ENCODE assay signal across 20 cellular contexts in genomic region chr9:27561697-27562096, GRCh38. TPM values are rescaled to one million over a fixed set of nuclear protein-coding genes. Genes with fewer than 3 reads are reported as not detected.
DNase-seq lines count a peak whose midpoint lies in the region; ATAC-seq and TF ChIP-seq lines count a peak whose summit lies in the region.
"Had no signal": no experiment of that assay in that cellular context is flagged by ENCODE, and none has a peak within 500 bp of the region (broad histone marks: within the 10 kb centered on the region; RNA-seq: fewer than 3 reads in every experiment).

No MANE protein-coding gene starts in this region.

- POLR2A ChIA-PET in activated CD8-positive, alpha-beta T cell treated with anti-CD3 and anti-CD28 coated beads for 36 hours (lab: Charles Lee): no interaction called here
- POLR2A ChIA-PET in activated CD8-positive, alpha-beta T cell treated with anti-CD3 and anti-CD28 coated beads, Interleukin-2, amount 10 ng/mL, durations not matched to agents 7 days and 5 days (lab: Charles Lee): no interaction called here

- in situ Hi-C loops in KBM-7 (cut with MboI; ENCODE audit: low pct_unique_long_range_greater_than_20kb, low sequenced_read_pairs): no loop called here

- no peak overlapping the region for H3K4me3 Mint-ChIP-seq in activated CD8-positive, alpha-beta T cell treated with anti-CD3 and anti-CD28 coated beads for 36 hours
- no peak overlapping the region for H3K4me3 Mint-ChIP-seq in activated CD8-positive, alpha-beta T cell treated with anti-CD3 and anti-CD28 coated beads, Interleukin-2, amount 10 ng/mL, durations not matched to agents 7 days and 5 days
- H3K4me3 Mint-ChIP-seq in stimulated activated naive B cell treated with anti-CD40 and anti-IgM and Interleukin-4, amounts not matched to agents 10 μg/mL and 1 μg/mL and 100 μg/mL, for 72 hours: no peak overlapping the region
- H3K4me3 Mint-ChIP-seq: central memory CD8-positive, alpha-beta T cell; T-cell had no signal

- no peak overlapping the region for H3K27ac Mint-ChIP-seq in activated CD8-positive, alpha-beta T cell treated with anti-CD3 and anti-CD28 coated beads for 36 hours
- H3K27ac Mint-ChIP-seq in activated CD8-positive, alpha-beta T cell treated with anti-CD3 and anti-CD28 coated beads, Interleukin-2, amount 10 ng/mL, durations not matched to agents 7 days and 5 days: no peak overlapping the region
- H3K27ac Mint-ChIP-seq in stimulated activated naive B cell treated with anti-CD40 and anti-IgM and Interleukin-4, amounts not matched to agents 10 μg/mL and 1 μg/mL and 100 μg/mL, for 72 hours: no peak overlapping the region
- H3K27ac Mint-ChIP-seq: T-cell had no signal

- CTCF ChIA-PET in activated CD8-positive, alpha-beta T cell treated with anti-CD3 and anti-CD28 coated beads for 36 hours (lab: Charles Lee): interaction anchor here (1.0 to 4.0 kb wide), 4 partner anchors 10 to 208 kb away, joined by 4 to 18 read pairs (median 7); partner anchors contain the start of gene MOB3B
- CTCF ChIA-PET in activated CD8-positive, alpha-beta T cell treated with anti-CD3 and anti-CD28 coated beads, Interleukin-2, amount 10 ng/mL, durations not matched to agents 7 days and 5 days (lab: Charles Lee): interaction anchor here (1.2 kb wide), 2 partner anchors 31 to 32 kb away, joined by 3 read pairs; no protein-coding TSS in a partner anchor

- H3K9me3 Mint-ChIP-seq in activated CD8-positive, alpha-beta T cell treated with anti-CD3 and anti-CD28 coated beads for 36 hours: no peaks in the 10 kb centered on the region
- no peaks in the 10 kb centered on the region for H3K9me3 Mint-ChIP-seq in activated CD8-positive, alpha-beta T cell treated with anti-CD3 and anti-CD28 coated beads, Interleukin-2, amount 10 ng/mL, durations not matched to agents 7 days and 5 days (ENCODE audit: insufficient read depth)
- no peaks in the 10 kb centered on the region for H3K9me3 Mint-ChIP-seq in stimulated activated naive B cell treated with anti-CD40 and anti-IgM and Interleukin-4, amounts not matched to agents 10 μg/mL and 1 μg/mL and 100 μg/mL, for 72 hours
- H3K9me3 Mint-ChIP-seq: central memory CD8-positive, alpha-beta T cell; T-cell had no signal

- intact Hi-C loops in activated CD8-positive, alpha-beta T cell treated with anti-CD3 and anti-CD28 coated beads for 36 hours (cut with micrococcal nuclease): no loop called here

- TF ChIP-seq CTCF in activated CD8-positive, alpha-beta T cell treated with anti-CD3 and anti-CD28 coated beads for 36 hours (IDR thresholded peaks at IDR 0.05): no peak

- H3K27me3 Mint-ChIP-seq in activated CD8-positive, alpha-beta T cell treated with anti-CD3 and anti-CD28 coated beads for 36 hours: no peaks in the 10 kb centered on the region
- no peaks in the 10 kb centered on the region for H3K27me3 Mint-ChIP-seq in activated CD8-positive, alpha-beta T cell treated with anti-CD3 and anti-CD28 coated beads, Interleukin-2, amount 10 ng/mL, durations not matched to agents 7 days and 5 days (ENCODE audit: low read depth)
- no peaks in the 10 kb centered on the region for H3K27me3 Mint-ChIP-seq in stimulated activated naive B cell treated with anti-CD40 and anti-IgM and Interleukin-4, amounts not matched to agents 10 μg/mL and 1 μg/mL and 100 μg/mL, for 72 hours
- H3K27me3 Mint-ChIP-seq: central memory CD8-positive, alpha-beta T cell; T-cell had no signal

- ATAC-seq in activated CD8-positive, alpha-beta T cell treated with anti-CD3 and anti-CD28 coated beads for 36 hours: peak; percentile 10
- ATAC-seq in activated CD8-positive, alpha-beta T cell treated with anti-CD3 and anti-CD28 coated beads, Interleukin-2, amount 10 ng/mL, durations not matched to agents 7 days and 5 days: no peak
- ATAC-seq in HG02852 (IDR thresholded peaks at IDR 0.05; ENCODE audit: unreplicated experiment) (peak; percentile 72), HG03575 (IDR thresholded peaks at IDR 0.05; ENCODE audit: extremely low read depth, insufficient number of reproducible peaks, low FRiP score, unreplicated experiment) (peak; percentile 38)
- ATAC-seq in stimulated activated naive B cell treated with anti-CD40 and anti-IgM and Interleukin-4, amounts not matched to agents 10 μg/mL and 1 μg/mL and 100 μg/mL, for 72 hours (replicated peaks): peak; percentile 42 to 57
- ATAC-seq: T-cell had no signal

- peaks cover 22% of the 10 kb centered on the region for H3K36me3 Mint-ChIP-seq in activated CD8-positive, alpha-beta T cell treated with anti-CD3 and anti-CD28 coated beads for 36 hours (ENCODE audit: low read depth)
- H3K36me3 Mint-ChIP-seq in activated CD8-positive, alpha-beta T cell treated with anti-CD3 and anti-CD28 coated beads, Interleukin-2, amount 10 ng/mL, durations not matched to agents 7 days and 5 days (ENCODE audit: low read depth): peaks cover 16% of the 10 kb centered on the region
- peaks cover 6 to 10% of the 10 kb centered on the region in 2 donors for H3K36me3 Mint-ChIP-seq in stimulated activated naive B cell treated with anti-CD40 and anti-IgM and Interleukin-4, amounts not matched to agents 10 μg/mL and 1 μg/mL and 100 μg/mL, for 72 hours

- no peak for DNase-seq in activated CD8-positive, alpha-beta T cell treated with anti-CD3 and anti-CD28 coated beads for 36 hours
- no peak for DNase-seq in activated CD8-positive, alpha-beta T cell treated with anti-CD3 and anti-CD28 coated beads, Interleukin-2, amount 10 ng/mL, durations not matched to agents 7 days and 5 days
- DNase-seq in stimulated activated naive B cell treated with anti-CD40 and anti-IgM and Interleukin-4, amounts not matched to agents 10 μg/mL and 1 μg/mL and 100 μg/mL, for 72 hours: no peak
- DNase-seq in NCI-H1417 (lab: John Stamatoyannopoulos, UW): no peak
- no peak for DNase-seq in KBM-7
- no peak for DNase-seq in GM03348 (ENCODE audit: low spot score)
- DNase-seq: activated CD4-positive, CD25-positive, alpha-beta regulatory T cell; COR-L47; glutamatergic neuron; GOT3; islet precursor cell; NCI-H187; NCI-H526 treated with DMSO at 0.1 percent for 48 hours; pancreas; substantia nigra; T-cell had no signal

- H3K4me1 Mint-ChIP-seq in activated CD8-positive, alpha-beta T cell treated with anti-CD3 and anti-CD28 coated beads for 36 hours (ENCODE audit: low read depth): peaks cover 21% of the 10 kb centered on the region
- H3K4me1 Mint-ChIP-seq in activated CD8-positive, alpha-beta T cell treated with anti-CD3 and anti-CD28 coated beads, Interleukin-2, amount 10 ng/mL, durations not matched to agents 7 days and 5 days (ENCODE audit: low read depth): peaks cover 23% of the 10 kb centered on the region
- H3K4me1 Mint-ChIP-seq in stimulated activated naive B cell treated with anti-CD40 and anti-IgM and Interleukin-4, amounts not matched to agents 10 μg/mL and 1 μg/mL and 100 μg/mL, for 72 hours: peaks cover 2 to 17% of the 10 kb centered on the region in 2 donors

RNA-seq across cellular contexts. Expression of gene C9orf72, which starts 11.6 kb away (rescaled TPM):
- total RNA-seq in activated CD8-positive, alpha-beta T cell treated with anti-CD3 and anti-CD28 coated beads for 36 hours: 1 to 10 TPM; 7.0 to 7.3 TPM
- 10 to 100 TPM in 1 of 2 experiments, 1 to 10 TPM in 1; 7.5 to 10.2 TPM for total RNA-seq in activated CD8-positive, alpha-beta T cell treated with anti-CD3 and anti-CD28 coated beads, Interleukin-2, amount 10 ng/mL, durations not matched to agents 7 days and 5 days

RNA-seq across cellular contexts. Expression of gene MOB3B, which starts 32.1 kb away (rescaled TPM):
- total RNA-seq in activated CD8-positive, alpha-beta T cell treated with anti-CD3 and anti-CD28 coated beads for 36 hours: under 1 TPM; 0.47 to 0.67 TPM
- 1 to 10 TPM; 2.5 to 2.8 TPM for total RNA-seq in activated CD8-positive, alpha-beta T cell treated with anti-CD3 and anti-CD28 coated beads, Interleukin-2, amount 10 ng/mL, durations not matched to agents 7 days and 5 days
- total RNA-seq: RPMI7951 had no signal

RNA-seq across cellular contexts. Expression of gene IFNK, which starts 37.6 kb away (rescaled TPM):
- not detected for total RNA-seq in activated CD8-positive, alpha-beta T cell treated with anti-CD3 and anti-CD28 coated beads for 36 hours
- not detected for total RNA-seq in activated CD8-positive, alpha-beta T cell treated with anti-CD3 and anti-CD28 coated beads, Interleukin-2, amount 10 ng/mL, durations not matched to agents 7 days and 5 days
- total RNA-seq: pancreas, RPMI7951, T-cell had no signal
